ENCODE assay signal across 17 cellular contexts in genomic region chr5:65987982-65988381, GRCh38.
DNase-seq lines count a peak whose midpoint lies in the region; ATAC-seq and TF ChIP-seq lines count a peak whose summit lies in the region.
"Had no signal": no experiment of that assay in that cellular context is flagged by ENCODE, and none has a peak within 500 bp of the region (broad histone marks: within the 10 kb centered on the region; RNA-seq: fewer than 3 reads in every experiment).

No MANE protein-coding gene starts in this region.

- H3K9ac ChIP-seq in BLaER1: no peak overlapping the region

- peaks cover 38% of the 10 kb centered on the region for H3K36me3 Mint-ChIP-seq in CD4-positive, alpha-beta T cell (ENCODE audit: low read depth)
- peaks cover 0 to 32% (median 7%) of the 10 kb centered on the region in 5 donors for H3K36me3 Mint-ChIP-seq in naive thymus-derived CD4-positive, alpha-beta T cell
- peaks cover 0 to 19% of the 10 kb centered on the region in 2 donors for H3K36me3 Mint-ChIP-seq in activated naive CD4-positive, alpha-beta T cell treated with anti-CD3 and anti-CD28 coated beads, Interleukin-2, amount 50 U/mL, for 72 hours

- POLR2A ChIA-PET in CD4-positive, alpha-beta T cell (lab: Charles Lee): interaction anchor here (0.6 to 0.7 kb wide), 2 partner anchors 26 to 62 kb away, joined by 3 read pairs; no protein-coding TSS in a partner anchor
- POLR2A ChIA-PET in HEK293 (lab: Yijun Ruan, JAX): no interaction called here
- POLR2A ChIA-PET in naive thymus-derived CD4-positive, alpha-beta T cell (lab: Charles Lee): no interaction called here

- H3K36me3 ChIP-seq in BLaER1 (peaks cover 52% of the 10 kb centered on the region), HEK293 (ENCODE audit: control insufficient read depth in 2 of 2, insufficient read depth in 1 of 2, low read length in 2 of 2) (no peaks in the 10 kb centered on the region)
- H3K36me3 ChIP-seq in naive thymus-derived CD4-positive, alpha-beta T cell (ENCODE audit: control insufficient read depth in 2 of 3, insufficient read depth in 3 of 3, low read length in 3 of 3): peaks cover 0 to 9% (median 0%) of the 10 kb centered on the region in 3 experiments
- H3K36me3 ChIP-seq: BE2C had no signal

- no peaks in the 10 kb centered on the region for H3K9me3 Mint-ChIP-seq in CD4-positive, alpha-beta T cell
- no peaks in the 10 kb centered on the region for H3K9me3 Mint-ChIP-seq in naive thymus-derived CD4-positive, alpha-beta T cell
- no peaks in the 10 kb centered on the region for H3K9me3 Mint-ChIP-seq in activated naive CD4-positive, alpha-beta T cell treated with anti-CD3 and anti-CD28 coated beads, Interleukin-2, amount 50 U/mL, for 72 hours
- H3K9me3 Mint-ChIP-seq: CD8-positive, alpha-beta T cell had no signal

- H3K27ac ChIP-seq in BLaER1 (no peak overlapping the region), HEK293 (ENCODE audit: extremely low read depth, low read depth, low read length) (no peak overlapping the region)
- no peak overlapping the region for H3K27ac ChIP-seq in CD4-positive, alpha-beta T cell (ENCODE audit: low read depth, low read length)
- no peak overlapping the region for H3K27ac ChIP-seq in naive thymus-derived CD4-positive, alpha-beta T cell (ENCODE audit: low read depth, low read length)
- H3K27ac ChIP-seq: C4-2B had no signal

- CTCF ChIA-PET in CD4-positive, alpha-beta T cell (lab: Charles Lee): no interaction called here
- CTCF ChIA-PET in HEK293 (lab: Yijun Ruan, JAX): no interaction called here
- CTCF ChIA-PET in naive thymus-derived CD4-positive, alpha-beta T cell (lab: Charles Lee): no interaction called here

- 0 out of 2 replicates have a peak, but pooled peaks cover 10% of the 10 kb centered on the region for H3K9me3 ChIP-seq in BLaER1
- H3K9me3 ChIP-seq in CD4-positive, alpha-beta T cell (ENCODE audit: control insufficient read depth, low read length): no peaks in the 10 kb centered on the region
- no peaks in the 10 kb centered on the region for H3K9me3 ChIP-seq in HEK293 (ENCODE audit: control insufficient read depth, insufficient read depth, low read depth, low read length)
- H3K9me3 ChIP-seq in naive thymus-derived CD4-positive, alpha-beta T cell (ENCODE audit: control insufficient read depth in 2 of 3, low read length in 3 of 3): no peaks in the 10 kb centered on the region
- H3K9me3 ChIP-seq: BE2C, Caco-2 had no signal

- DNase-seq in CD4-positive, alpha-beta T cell: no peak
- no peak for DNase-seq in naive thymus-derived CD4-positive, alpha-beta T cell
- no peak for DNase-seq in activated naive CD4-positive, alpha-beta T cell treated with anti-CD3 and anti-CD28 coated beads, Interleukin-2, amount 50 U/mL, for 72 hours (ENCODE audit: low spot score in 2 of 2)
- no peak for DNase-seq in NCI-H1092 treated with DMSO at 0.1 percent for 48 hours (lab: John Stamatoyannopoulos, UW)
- no peak for DNase-seq in hypothalamus (lab: John Stamatoyannopoulos, UW)
- DNase-seq: 8988T; ACHN; BE2C; Caco-2; Calu3; CD8-positive, alpha-beta T cell; DMS79 treated with DMSO at 0.1 percent for 48 hours; GF-D8 had no signal

- no peak overlapping the region for H3K4me3 Mint-ChIP-seq in CD4-positive, alpha-beta T cell
- no peak overlapping the region for H3K4me3 Mint-ChIP-seq in naive thymus-derived CD4-positive, alpha-beta T cell
- H3K4me3 Mint-ChIP-seq: CD8-positive, alpha-beta T cell had no signal

- TF ChIP-seq CTCF in CD4-positive, alpha-beta T cell (IDR thresholded peaks at IDR 0.05): no peak
- no peak for TF ChIP-seq CTCF in HEK293 (tag by site-specific recombination; IDR thresholded peaks at IDR 0.05)

- H3K4me3 ChIP-seq in BLaER1 (no peak overlapping the region), HEK293 (ENCODE audit: low read depth, low read length) (no peak overlapping the region)
- no peak overlapping the region for H3K4me3 ChIP-seq in naive thymus-derived CD4-positive, alpha-beta T cell (ENCODE audit: low read length)
- H3K4me3 ChIP-seq: BLaER1 treated with 17β-estradiol and CSF1 and Interleukin-3, amounts not matched to agents 10 nM and 100 nM had no signal

- H3K4me1 ChIP-seq in BLaER1 (peaks cover 25% of the 10 kb centered on the region), HEK293 (ENCODE audit: control insufficient read depth, insufficient read depth, low read length) (peaks cover 23% of the 10 kb centered on the region)
- peaks cover 4 to 5% of the 10 kb centered on the region in 2 donors for H3K4me1 ChIP-seq in naive thymus-derived CD4-positive, alpha-beta T cell (ENCODE audit: control insufficient read depth in 2 of 2, insufficient read depth in 2 of 2, low read length in 2 of 2)
- H3K4me1 ChIP-seq: BE2C, Caco-2 had no signal

- ATAC-seq in CD4-positive, alpha-beta T cell (ENCODE audit: poor library complexity): no peak
- no peak for ATAC-seq in naive thymus-derived CD4-positive, alpha-beta T cell
- ATAC-seq in activated naive CD4-positive, alpha-beta T cell treated with anti-CD3 and anti-CD28 coated beads, Interleukin-2, amount 50 U/mL, for 72 hours: no peak
- ATAC-seq: CD8-positive, alpha-beta T cell had no signal

- 0 out of 2 replicates have a peak overlapping the region, but pooled peaks have one; percentile 1 for H3K4me2 ChIP-seq in BLaER1

- no peaks in the 10 kb centered on the region for H3K27me3 Mint-ChIP-seq in CD4-positive, alpha-beta T cell
- no peaks in the 10 kb centered on the region for H3K27me3 Mint-ChIP-seq in naive thymus-derived CD4-positive, alpha-beta T cell

- H4K20me1 ChIP-seq in BLaER1: peaks cover 90% of the 10 kb centered on the region

- peaks cover 50% of the 10 kb centered on the region for H3K4me1 Mint-ChIP-seq in CD4-positive, alpha-beta T cell (ENCODE audit: low read depth)
- H3K4me1 Mint-ChIP-seq in naive thymus-derived CD4-positive, alpha-beta T cell: peaks cover 7 to 70% (median 35%) of the 10 kb centered on the region in 7 donors

- no peaks in the 10 kb centered on the region for H3K27me3 ChIP-seq in BLaER1
- no peaks in the 10 kb centered on the region for H3K27me3 ChIP-seq in CD4-positive, alpha-beta T cell (ENCODE audit: control insufficient read depth, insufficient read depth, low read length)
- H3K27me3 ChIP-seq in naive thymus-derived CD4-positive, alpha-beta T cell (ENCODE audit: control insufficient read depth in 2 of 2, insufficient read depth in 2 of 2, low read length in 2 of 2): no peaks in the 10 kb centered on the region
- H3K27me3 ChIP-seq: BE2C; BLaER1 treated with 17β-estradiol and CSF1 and Interleukin-3, amounts not matched to agents 10 nM and 100 nM had no signal

- intact Hi-C loops in CD4-positive, alpha-beta T cell (cut with DNase I, micrococcal nuclease): no loop called here
- intact Hi-C loops in naive thymus-derived CD4-positive, alpha-beta T cell (cut with micrococcal nuclease): loop anchor here in 1 of 2 donors (10.0 kb wide), 1 partner anchor 63 kb away; the partner anchor contains the start of gene ERBIN

- peak overlapping the region; percentile 67 for H3K27ac Mint-ChIP-seq in CD4-positive, alpha-beta T cell
- H3K27ac Mint-ChIP-seq in naive thymus-derived CD4-positive, alpha-beta T cell: peak overlapping the region in 5 of 9 donors; percentile 3 to 79 (median 41)
- no peak overlapping the region for H3K27ac Mint-ChIP-seq in activated naive CD4-positive, alpha-beta T cell treated with anti-CD3 and anti-CD28 coated beads, Interleukin-2, amount 50 U/mL, for 72 hours
- H3K27ac Mint-ChIP-seq: CD8-positive, alpha-beta T cell had no signal

TF ChIP-seq in HEK293, 187 proteins besides CTCF, POLR2A, EP300 and RAD21:
- TF ChIP-seq ZNF121 (tag by site-specific recombination; IDR thresholded peaks at IDR 0.05) (peak; percentile 65), ZNF112 (tag by site-specific recombination; IDR thresholded peaks at IDR 0.05) (no peak)

Comparison
In these comparisons a context has a peak if more than half of its experiments do, and no peak if none do; other contexts are left out.
1. H3K27ac Mint-ChIP-seq: peak in CD4-positive, alpha-beta T cell (single experiment) and naive thymus-derived CD4-positive, alpha-beta T cell (5 of 9); none in activated naive CD4-positive, alpha-beta T cell treated with anti-CD3 and anti-CD28 coated beads, Interleukin-2, amount 50 U/mL, for 72 hours (0 of 2).